Comparison of ENCODE assay signal across 2 cellular contexts in the genomic region with DNA sequence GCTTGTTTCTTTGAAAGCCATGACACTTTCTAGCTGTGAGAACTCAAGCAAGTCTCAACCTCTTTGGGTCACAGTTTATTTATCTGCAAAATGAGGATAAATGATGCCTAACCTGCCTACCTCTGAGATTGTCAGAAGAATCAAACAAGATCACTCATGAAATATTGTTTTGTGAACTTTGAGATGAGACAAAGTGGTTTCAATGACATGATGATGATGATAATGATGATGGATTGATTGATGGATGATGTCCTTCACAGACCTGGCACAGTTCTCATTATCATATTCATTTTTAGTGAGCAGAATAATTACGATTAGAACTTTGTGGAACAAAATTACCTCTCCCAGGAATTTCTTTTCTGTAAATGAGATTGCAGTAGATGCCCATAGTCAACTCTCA.
TF ChIP-seq lines count a peak whose summit lies in the region.

No MANE protein-coding gene starts in this region.

TF ChIP-seq in GM12878, 131 proteins besides CTCF, POLR2A, EP300 and RAD21 (continued from another document):
- TF ChIP-seq RELB (IDR thresholded peaks at IDR 0.05; ENCODE audit: low read depth) (no peak), TCF12 (IDR thresholded peaks at IDR 0.05; ENCODE audit: low read depth, low read length) (no peak), RCOR1 (conservative IDR thresholded peaks at IDR 0.05; ENCODE audit: low read depth, low read length) (no peak)

TF ChIP-seq in neural cell, 6 proteins besides CTCF, POLR2A, EP300 and RAD21 (continued from another document):
- no peak for TF ChIP-seq TAF1 (IDR thresholded peaks at IDR 0.05; ENCODE audit: low read depth)
